24 cellular contexts compared by ENCODE assay signal in the genomic region with DNA sequence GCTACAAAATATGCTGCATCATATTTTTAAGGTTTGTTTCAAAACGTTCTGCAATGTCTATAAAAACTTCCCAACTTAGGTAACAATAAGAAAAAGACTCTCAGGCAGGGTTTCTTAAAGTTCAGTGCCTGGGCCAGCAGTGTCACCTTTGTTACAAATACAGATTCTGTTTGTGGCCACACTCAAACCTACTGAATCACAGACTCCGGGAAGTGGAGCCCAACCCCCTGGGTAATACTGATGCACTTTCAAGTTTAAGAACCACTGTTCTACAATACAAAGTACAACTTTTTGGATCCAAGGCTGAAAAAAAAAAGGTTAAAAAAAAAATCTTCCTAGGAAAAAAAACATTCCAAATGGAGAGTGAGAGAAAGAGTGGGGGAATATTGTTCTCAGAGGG.
DNase-seq lines count a peak whose midpoint lies in the region; ATAC-seq and TF ChIP-seq lines count a peak whose summit lies in the region.
"Had no signal": no experiment of that assay in that cellular context is flagged by ENCODE, and none has a peak within 500 bp of the region (broad histone marks: within the 10 kb centered on the region; RNA-seq: fewer than 3 reads in every experiment).

No MANE protein-coding gene starts in this region.

- H3F3A ChIP-seq in smooth muscle cell (ENCODE audit: low read depth): no peaks in the 10 kb centered on the region

- H3K36me3 ChIP-seq in smooth muscle cell (ENCODE audit: low read depth): no peaks in the 10 kb centered on the region
- H3K36me3 ChIP-seq: SJCRH30, thyroid gland had no signal

- WGBS in smooth muscle cell (ENCODE audit: low lambda C conversion rate): 30% methylated on average over 2 of the region's 2 CpGs

- H3K9ac ChIP-seq in smooth muscle cell (ENCODE audit: low read depth): peak overlapping the region; percentile 57

- H3K27ac Mint-ChIP-seq in memory B cell: peak overlapping the region; percentile 76
- H3K27ac Mint-ChIP-seq: activated CD4-positive, alpha-beta T cell treated with anti-CD3 and anti-CD28 coated beads, Interleukin-2, amount 10 ng/mL, durations not matched to agents 24 days and 14 days; activated CD8-positive, alpha-beta memory T cell treated with anti-CD3 and anti-CD28 coated beads, Interleukin-2, amount 10 ng/mL, durations not matched to agents 7 days and 5 days; activated naive CD4-positive, alpha-beta T cell treated with anti-CD3 and anti-CD28 coated beads, Interleukin-2, amount 10 ng/mL, durations not matched to agents 7 days and 5 days; activated T-helper 1 cell treated with anti-CD3 and anti-CD28 coated beads, Interleukin-12 subunit alpha, Interleukin-12 subunit beta, Interleukin-2, Interleukin-4 antibody, amounts not matched to agents 30 ng/mL and 10 ng/mL and 1 ng/mL, durations not matched to agents 14 hours and 24 hours and 36 hours; CD4-positive, CD25-positive, alpha-beta regulatory T cell; stimulated activated naive CD8-positive, alpha-beta T cell treated with anti-CD3 and anti-CD28 coated beads, Interleukin-15, Interleukin-2, amounts not matched to agents 100 ng/mL and 50 ng/mL, for 24 hours had no signal

- ATAC-seq in memory B cell (ENCODE audit: low read depth) (no peak), HG03460 (IDR thresholded peaks at IDR 0.05; ENCODE audit: unreplicated experiment) (no peak)
- ATAC-seq: activated CD8-positive, alpha-beta memory T cell treated with anti-CD3 and anti-CD28 coated beads, Interleukin-2, amount 10 ng/mL, durations not matched to agents 7 days and 5 days; Panc1 had no signal

- DNase-seq in M059J (ENCODE audit: low read depth) (peak; percentile 52), cardiac fibroblast (ENCODE audit: low read depth in 2 of 2) (peak; percentile 25 to 39), memory B cell (ENCODE audit: low spot score in 2 of 2) (no peak), smooth muscle cell (lab: John Stamatoyannopoulos, UW; ENCODE audit: unreplicated experiment) (no peak), SKM-1 (lab: John Stamatoyannopoulos, UW; ENCODE audit: unreplicated experiment) (no peak), SIG-M5 (lab: John Stamatoyannopoulos, UW) (no peak)
- DNase-seq: activated CD4-positive, alpha-beta T cell treated with anti-CD3 and anti-CD28 coated beads, Interleukin-2, amount 10 ng/mL, durations not matched to agents 24 days and 14 days; activated CD8-positive, alpha-beta memory T cell treated with anti-CD3 and anti-CD28 coated beads, Interleukin-2, amount 10 ng/mL, durations not matched to agents 7 days and 5 days; activated naive CD4-positive, alpha-beta T cell treated with anti-CD3 and anti-CD28 coated beads, Interleukin-2, amount 10 ng/mL, durations not matched to agents 7 days and 5 days; CD4-positive, CD25-positive, alpha-beta regulatory T cell; mesendoderm; naive B cell; NCI-H1105 treated with DMSO at 0.1 percent for 48 hours; NCI-H2029 treated with DMSO at 0.1 percent for 48 hours; NCI-H345; occipital lobe; SJCRH30; T-helper 1 cell had no signal

- H3K27me3 Mint-ChIP-seq in memory B cell: no peaks in the 10 kb centered on the region
- H3K27me3 Mint-ChIP-seq: activated CD4-positive, alpha-beta T cell treated with anti-CD3 and anti-CD28 coated beads, Interleukin-2, amount 10 ng/mL, durations not matched to agents 24 days and 14 days; activated CD8-positive, alpha-beta memory T cell treated with anti-CD3 and anti-CD28 coated beads, Interleukin-2, amount 10 ng/mL, durations not matched to agents 7 days and 5 days; activated naive CD4-positive, alpha-beta T cell treated with anti-CD3 and anti-CD28 coated beads, Interleukin-2, amount 10 ng/mL, durations not matched to agents 7 days and 5 days; CD4-positive, CD25-positive, alpha-beta regulatory T cell; central memory CD8-positive, alpha-beta T cell; naive B cell; stimulated activated naive CD8-positive, alpha-beta T cell treated with anti-CD3 and anti-CD28 coated beads, Interleukin-15, Interleukin-2, amounts not matched to agents 100 ng/mL and 50 ng/mL, for 24 hours had no signal

- H3K79me2 ChIP-seq in smooth muscle cell (ENCODE audit: low read depth): no peaks in the 10 kb centered on the region

- H3K36me3 Mint-ChIP-seq in memory B cell: no peaks in the 10 kb centered on the region
- H3K36me3 Mint-ChIP-seq: activated CD8-positive, alpha-beta memory T cell treated with anti-CD3 and anti-CD28 coated beads, Interleukin-2, amount 10 ng/mL, durations not matched to agents 7 days and 5 days; activated naive CD4-positive, alpha-beta T cell treated with anti-CD3 and anti-CD28 coated beads, Interleukin-2, amount 10 ng/mL, durations not matched to agents 7 days and 5 days; CD4-positive, CD25-positive, alpha-beta regulatory T cell; naive B cell had no signal

- no peaks in the 10 kb centered on the region for H3K9me3 Mint-ChIP-seq in memory B cell
- H3K9me3 Mint-ChIP-seq: activated CD4-positive, alpha-beta T cell treated with anti-CD3 and anti-CD28 coated beads, Interleukin-2, amount 10 ng/mL, durations not matched to agents 24 days and 14 days; activated naive CD4-positive, alpha-beta T cell treated with anti-CD3 and anti-CD28 coated beads, Interleukin-2, amount 10 ng/mL, durations not matched to agents 7 days and 5 days; activated T-helper 1 cell treated with anti-CD3 and anti-CD28 coated beads, Interleukin-12 subunit alpha, Interleukin-12 subunit beta, Interleukin-2, Interleukin-4 antibody, amounts not matched to agents 30 ng/mL and 10 ng/mL and 1 ng/mL, durations not matched to agents 14 hours and 24 hours and 36 hours had no signal

- no peak overlapping the region for H3K4me3 ChIP-seq in cardiac fibroblast (replicated peaks in 1 of 2; ENCODE audit: low read depth in 2 of 2, low read length in 2 of 2)
- no peak overlapping the region for H3K4me3 ChIP-seq in smooth muscle cell
- H3K4me3 ChIP-seq: SJCRH30, thyroid gland had no signal

- H4K20me1 ChIP-seq in smooth muscle cell (ENCODE audit: low read depth): no peaks in the 10 kb centered on the region

- H3K4me1 ChIP-seq in smooth muscle cell (ENCODE audit: low read depth): no peaks in the 10 kb centered on the region
- H3K4me1 ChIP-seq: SJCRH30 had no signal

- H3K9me3 ChIP-seq in smooth muscle cell (replicated peaks; ENCODE audit: low read depth): no peaks in the 10 kb centered on the region
- H3K9me3 ChIP-seq: SJCRH30, thyroid gland had no signal

- no peak overlapping the region for H2AFZ ChIP-seq in smooth muscle cell (ENCODE audit: low read depth)

- TF ChIP-seq CTCF in cardiac fibroblast (IDR thresholded peaks at IDR 0.05; ENCODE audit: low read depth, low read length): no peak
- no peak for TF ChIP-seq CTCF in smooth muscle cell (IDR thresholded peaks at IDR 0.05; ENCODE audit: borderline replicate concordance, insufficient read depth, poor library complexity, severe bottlenecking)

- peak overlapping the region; percentile 16 for H3K4me2 ChIP-seq in smooth muscle cell

- H3K27me3 ChIP-seq in smooth muscle cell (ENCODE audit: low read depth): no peaks in the 10 kb centered on the region
- H3K27me3 ChIP-seq: SJCRH30, thyroid gland had no signal

- no peak overlapping the region for H3K4me3 Mint-ChIP-seq in memory B cell
- H3K4me3 Mint-ChIP-seq: activated CD4-positive, alpha-beta T cell treated with anti-CD3 and anti-CD28 coated beads, Interleukin-2, amount 10 ng/mL, durations not matched to agents 24 days and 14 days; activated CD8-positive, alpha-beta memory T cell treated with anti-CD3 and anti-CD28 coated beads, Interleukin-2, amount 10 ng/mL, durations not matched to agents 7 days and 5 days; activated naive CD4-positive, alpha-beta T cell treated with anti-CD3 and anti-CD28 coated beads, Interleukin-2, amount 10 ng/mL, durations not matched to agents 7 days and 5 days; activated T-helper 1 cell treated with anti-CD3 and anti-CD28 coated beads, Interleukin-12 subunit alpha, Interleukin-12 subunit beta, Interleukin-2, Interleukin-4 antibody, amounts not matched to agents 30 ng/mL and 10 ng/mL and 1 ng/mL, durations not matched to agents 14 hours and 24 hours and 36 hours; CD4-positive, CD25-positive, alpha-beta regulatory T cell; central memory CD8-positive, alpha-beta T cell; naive B cell; stimulated activated naive CD8-positive, alpha-beta T cell treated with anti-CD3 and anti-CD28 coated beads, Interleukin-15, Interleukin-2, amounts not matched to agents 100 ng/mL and 50 ng/mL, for 24 hours had no signal

- H3K27ac ChIP-seq in smooth muscle cell (ENCODE audit: low read depth): peak overlapping the region; percentile 72
- H3K27ac ChIP-seq: SJCRH30, thyroid gland had no signal

- H3K4me1 Mint-ChIP-seq in memory B cell: no peaks in the 10 kb centered on the region
- H3K4me1 Mint-ChIP-seq: activated CD4-positive, alpha-beta T cell treated with anti-CD3 and anti-CD28 coated beads, Interleukin-2, amount 10 ng/mL, durations not matched to agents 24 days and 14 days; activated CD8-positive, alpha-beta memory T cell treated with anti-CD3 and anti-CD28 coated beads, Interleukin-2, amount 10 ng/mL, durations not matched to agents 7 days and 5 days; activated naive CD4-positive, alpha-beta T cell treated with anti-CD3 and anti-CD28 coated beads, Interleukin-2, amount 10 ng/mL, durations not matched to agents 7 days and 5 days; CD4-positive, CD25-positive, alpha-beta regulatory T cell; central memory CD8-positive, alpha-beta T cell had no signal

Comparison
In these comparisons a context has a peak if more than half of its experiments do, and no peak if none do; other contexts are left out.
1. DNase-seq: peak in M059J (single experiment) and cardiac fibroblast (2 of 2); none in memory B cell (0 of 2), smooth muscle cell (single experiment), SKM-1 (single experiment) and SIG-M5 (single experiment).